10 cellular contexts compared by ENCODE assay signal in genomic region chr18:23529597-23529996, GRCh38. TPM values are rescaled to one million over a fixed set of nuclear protein-coding genes. Genes with fewer than 3 reads are reported as not detected.
DNase-seq lines count a peak whose midpoint lies in the region; ATAC-seq, FAIRE-seq and TF ChIP-seq lines count a peak whose summit lies in the region.
"Had no signal": no experiment of that assay in that cellular context is flagged by ENCODE, and none has a peak within 500 bp of the region (broad histone marks: within the 10 kb centered on the region; RNA-seq: fewer than 3 reads in every experiment).

No MANE protein-coding gene starts in this region.

- H3K79me1 ChIP-seq in neuronal stem cell (ENCODE audit: low read depth, low read length), result no peaks in the 10 kb centered on the region

- intact Hi-C loops in K562 (cut with micrococcal nuclease), result loop anchor here (1.0 to 2.0 kb wide), 2 partner anchors 12 to 57 kb away; partner anchors contain the start of gene NPC1
- intact Hi-C loops in cardiac septum (cut with DNase I), result no loop called here

- H3K4me2 ChIP-seq in K562 (ENCODE audit: insufficient read depth, low read length) (peak overlapping the region; percentile 43), neuronal stem cell (ENCODE audit: insufficient read depth, low read length, poor library complexity, severe bottlenecking) (no peak overlapping the region)

- no peak; the same call in 1 of the 2 replicates for TF ChIP-seq EP300 in K562 (IDR thresholded peaks at IDR 0.05; ENCODE audit: low read length)

- no peak overlapping the region for H3K4me3 Mint-ChIP-seq in IgD-negative memory B cell
- no peak overlapping the region for H3K4me3 Mint-ChIP-seq in nephron progenitor cell
- no peak overlapping the region for H3K4me3 Mint-ChIP-seq in T-helper 17 cell

- H3K4me3 ChIP-seq in K562, result no peak overlapping the region
- no peak overlapping the region for H3K4me3 ChIP-seq in neuronal stem cell (ENCODE audit: low read length in 2 of 2)
- H3K4me3 ChIP-seq: testis had no signal

- no peak overlapping the region for H3K23ac ChIP-seq in neuronal stem cell (ENCODE audit: low read depth, low read length, poor library complexity)

- H3K36me3 Mint-ChIP-seq in IgD-negative memory B cell (no peaks in the 10 kb centered on the region), nephron progenitor cell (ENCODE audit: low read depth) (peaks cover 76% of the 10 kb centered on the region), T-helper 17 cell (ENCODE audit: low read depth) (no peaks in the 10 kb centered on the region)

- ATAC-seq in K562 (peak; percentile 66), T-helper 17 cell (no peak)

- H3K4ac ChIP-seq in neuronal stem cell (ENCODE audit: low read length), result no peak overlapping the region

- H3K27me3 ChIP-seq in K562 (ENCODE audit: control insufficient read depth in 2 of 2, insufficient read depth in 2 of 2, low read length in 2 of 2) (no peaks in the 10 kb centered on the region), neuronal stem cell (ENCODE audit: control insufficient read depth in 3 of 3, insufficient read depth in 3 of 3, low read depth in 1 of 3, low read length in 3 of 3) (no peaks in the 10 kb centered on the region)
- H3K27me3 ChIP-seq: testis had no signal

- no peak overlapping the region for H4K8ac ChIP-seq in neuronal stem cell (ENCODE audit: low read depth, low read length)

- H3K9me3 Mint-ChIP-seq in IgD-negative memory B cell, result no peaks in the 10 kb centered on the region
- H3K9me3 Mint-ChIP-seq in nephron progenitor cell, result no peaks in the 10 kb centered on the region

- DNase-seq in Daoy (ENCODE audit: low read depth), result peak; percentile 52
- DNase-seq in K562 (ENCODE audit: extremely low read depth in 1 of 4, low spot score in 3 of 4), result peak; percentile 68 to 72 (median 72)
- no peak for DNase-seq in nephron progenitor cell
- DNase-seq in T-helper 17 cell, result no peak
- DNase-seq in neuronal stem cell (ENCODE audit: low spot score), result no peak
- no peak for DNase-seq in cardiac septum (ENCODE audit: low spot score)
- DNase-seq in UCSD-AML1 (lab: John Stamatoyannopoulos, UW; ENCODE audit: unreplicated experiment), result no peak
- DNase-seq: NCI-H526, testis had no signal

- TSS peak; percentile 9 for BruUV-seq in K562 (replicated peaks; lab: Mats Ljungman, UMichigan)

- H4K20me1 ChIP-seq in K562 (replicated peaks; ENCODE audit: control insufficient read depth, insufficient read depth, low read length), result peaks cover 7% of the 10 kb centered on the region

- H2BK5ac ChIP-seq in neuronal stem cell (ENCODE audit: low read length), result no peak overlapping the region

- in situ Hi-C loops in K562 (cut with MboI), result no loop called here

- H3K4me1 ChIP-seq in K562 (replicated peaks in 1 of 2; ENCODE audit: control insufficient read depth in 2 of 2, insufficient read depth in 2 of 2, low read length in 2 of 2) (peaks cover 14 to 28% of the 10 kb centered on the region in 2 experiments), neuronal stem cell (ENCODE audit: control insufficient read depth in 2 of 2, insufficient read depth in 1 of 2, low read depth in 1 of 2, low read length in 2 of 2) (peaks cover 0 to 7% of the 10 kb centered on the region in 2 donors)
- H3K4me1 ChIP-seq: testis had no signal

- H3K9me1 ChIP-seq in K562 (ENCODE audit: control insufficient read depth, insufficient read depth, low read length), result no peaks in the 10 kb centered on the region

- CTCF ChIA-PET in K562 (lab: Yijun Ruan, JAX; ENCODE audit: low intra/inter-chr PET ratio), result no interaction called here

- H2BK12ac ChIP-seq in neuronal stem cell (ENCODE audit: low read length), result no peak overlapping the region

- H3K79me2 ChIP-seq in K562 (ENCODE audit: control insufficient read depth, insufficient read depth, low read length), result peaks cover 8% of the 10 kb centered on the region; the same call in 2 of the 3 replicates

- no peak overlapping the region for H2BK15ac ChIP-seq in neuronal stem cell (ENCODE audit: low read length)

- H2AK5ac ChIP-seq in neuronal stem cell (ENCODE audit: low read depth, low read length), result no peak overlapping the region

- H3K18ac ChIP-seq in neuronal stem cell (ENCODE audit: low read length), result no peak overlapping the region

- H3K9me3 ChIP-seq in K562 (replicated peaks; ENCODE audit: control insufficient read depth, insufficient read depth, low read depth, low read length) (no peaks in the 10 kb centered on the region), T-helper 17 cell (ENCODE audit: control insufficient read depth, low read length, poor library complexity, severe bottlenecking) (no peaks in the 10 kb centered on the region), neuronal stem cell (replicated peaks in 1 of 2; ENCODE audit: control insufficient read depth in 2 of 2, insufficient read depth in 1 of 2, low read depth in 1 of 2, low read length in 2 of 2) (peaks cover 0 to 1% of the 10 kb centered on the region in 2 donors)
- H3K9me3 ChIP-seq: testis had no signal

- H3K4me1 Mint-ChIP-seq in IgD-negative memory B cell, result no peaks in the 10 kb centered on the region
- H3K4me1 Mint-ChIP-seq in nephron progenitor cell, result peaks cover 14% of the 10 kb centered on the region
- H3K4me1 Mint-ChIP-seq in T-helper 17 cell, result peaks cover 4% of the 10 kb centered on the region

- peak overlapping the region; percentile 95; the same call in 2 of the 3 replicates for H3K27ac ChIP-seq in K562 (ENCODE audit: extremely low read depth, low read depth, low read length)
- H3K27ac ChIP-seq in neuronal stem cell (replicated peaks; ENCODE audit: low read length), result no peak overlapping the region
- H3K27ac ChIP-seq: testis had no signal

- H3K27me3 Mint-ChIP-seq in IgD-negative memory B cell, result no peaks in the 10 kb centered on the region
- H3K27me3 Mint-ChIP-seq in nephron progenitor cell (ENCODE audit: low read depth, poor library complexity), result no peaks in the 10 kb centered on the region
- H3K27me3 Mint-ChIP-seq in T-helper 17 cell, result no peaks in the 10 kb centered on the region

- no peak overlapping the region for H2BK120ac ChIP-seq in neuronal stem cell (ENCODE audit: low read depth, low read length)

- peak overlapping the region in 2 of 3 donors; percentile 28 to 34 for H3K27ac Mint-ChIP-seq in IgD-negative memory B cell
- H3K27ac Mint-ChIP-seq in nephron progenitor cell, result peak overlapping the region; percentile 77
- no peak overlapping the region for H3K27ac Mint-ChIP-seq in T-helper 17 cell

- no peak overlapping the region for H3K14ac ChIP-seq in neuronal stem cell (ENCODE audit: low read length)

- TF ChIP-seq POLR2A in K562 (conservative IDR thresholded peaks at IDR 0.05), result no peak

- no peak for TF ChIP-seq CTCF in K562 (IDR thresholded peaks at IDR 0.05 in 2 of 3, conservative IDR thresholded peaks at IDR 0.05 in 1 of 3; ENCODE audit: insufficient read depth in 2 of 3, low read depth in 1 of 3, low read length in 3 of 3)
- no peak for TF ChIP-seq CTCF in nephron progenitor cell (IDR thresholded peaks at IDR 0.05)

- no peak overlapping the region for H4K91ac ChIP-seq in neuronal stem cell (ENCODE audit: low read depth, low read length, poor library complexity)

- TF ChIP-seq RAD21 in K562 (CRISPR knock-in tag; conservative IDR thresholded peaks at IDR 0.05 in 1 of 2, IDR thresholded peaks at IDR 0.05 in 1 of 2), result no peak

- 32% methylated on average over 4 of the region's 4 CpGs for WGBS in K562 (ENCODE audit: insufficient coverage, low coverage, missing lambda C conversion rate)
- WGBS in neuronal stem cell (ENCODE audit: extremely low coverage in 2 of 2, insufficient read length in 2 of 2, insufficient replicate concordance in 1 of 2), 2 donors, result no CpG with 5 or more reads among the region's 4 CpGs

- H3K36me3 ChIP-seq in K562 (ENCODE audit: control insufficient read depth, insufficient read depth, low read length), result peaks cover 88% of the 10 kb centered on the region
- peaks cover 46 to 95% of the 10 kb centered on the region in 2 donors for H3K36me3 ChIP-seq in neuronal stem cell (replicated peaks in 1 of 2; ENCODE audit: control insufficient read depth in 2 of 2, insufficient read depth in 2 of 2, low read length in 2 of 2)

- H3K9ac ChIP-seq in K562 (ENCODE audit: insufficient read depth in 1 of 2, low read depth in 2 of 2, low read length in 2 of 2), result no peak overlapping the region
- H3K9ac ChIP-seq in neuronal stem cell (ENCODE audit: low read depth, low read length, poor library complexity), result no peak overlapping the region

- POLR2A ChIA-PET in K562 (lab: Yijun Ruan, JAX), result interaction anchor here (0.7 to 1.0 kb wide), 2 partner anchors 18 to 85 kb away, joined by 3 read pairs; no protein-coding TSS in a partner anchor

- peak; percentile 84 for FAIRE-seq in K562 (lab: Jason Lieb, UNC)

- H2AFZ ChIP-seq in K562 (ENCODE audit: low read depth, low read length) (no peak overlapping the region), neuronal stem cell (ENCODE audit: low read length) (no peak overlapping the region)

RNA-seq across cellular contexts. Expression of gene RMC1, which starts 26.3 kb away (rescaled TPM):
- total RNA-seq in Daoy (2014; rRNA removed; shearing (Covaris generic)), result 32.7 and 44.1 TPM in 2 replicates
- polyA plus RNA-seq in IgD-negative memory B cell (73.0 TPM), K562 (2011; rRNA removed) (20.3 and 40.1 TPM in 2 replicates), K562 (2014; fragmentation: Illumina TruSeq; extraction: Trizol) (39.0 and 42.4 TPM in 2 replicates), K562 (2014; fragmentation: Nextera tagmentation; extraction: Ambion mirVana) (10 to 100 TPM in 1 of 2 experiments, 1 to 10 TPM in 1; 7.5 to 10.5 TPM), K562 (2014; rRNA removed) (31.9 and 32.0 TPM in 2 replicates)
- total RNA-seq in K562 (2011; cell fraction: chromatin; rRNA removed; ENCODE audit: low replicate concordance), result 65.5 and 73.0 TPM in 2 replicates
- total RNA-seq in K562 (2011; cell fraction: nucleolus; rRNA removed), result 31.1 and 40.4 TPM in 2 replicates
- total RNA-seq in K562 (2011; cell fraction: nucleoplasm; rRNA removed), result 34.7 and 39.7 TPM in 2 replicates
- total RNA-seq in K562 (2014; rRNA removed) (25.3 and 35.3 TPM in 2 replicates), K562 (2014; rRNA removed; fragmentation: Illumina TruSeq; extraction: Trizol) (38.6 and 41.6 TPM in 2 replicates), K562 (2015; rRNA removed; fragmentation: Illumina TruSeq; extraction: Trizol) (35.5 and 39.9 TPM in 2 replicates), K562 (2021) (37.1 and 42.1 TPM in 2 replicates), T-helper 17 cell (10 to 100 TPM; 64.0 to 72.2 TPM), cardiac septum (18.1 TPM)
- 23.3 and 34.9 TPM in 2 replicates for polyA plus RNA-seq in K562 (2011; cell fraction: cytosol; rRNA removed)
- 66.0 and 76.2 TPM in 2 replicates for polyA plus RNA-seq in K562 (2011; cell fraction: nucleus; rRNA removed)
- polyA plus RNA-seq in K562 (2012), result 32.4 and 38.8 TPM in 2 replicates
- polyA minus RNA-seq in K562 (2011; rRNA and poly(A)+ RNA removed), result 16.4 and 22.5 TPM in 2 replicates
- polyA minus RNA-seq in K562 (2011; cell fraction: cytosol; rRNA and poly(A)+ RNA removed), result 16.3 and 19.6 TPM in 2 replicates
- 17.0 and 21.2 TPM in 2 replicates for polyA minus RNA-seq in K562 (2011; cell fraction: nucleus; rRNA and poly(A)+ RNA removed)
- 22.7 TPM for polyA plus RNA-seq in neuronal stem cell (2013, experiment 1 of 2)
- polyA plus RNA-seq in neuronal stem cell (2013, experiment 2 of 2), result 20.9 TPM

RNA-seq across cellular contexts. Expression of gene NPC1, which starts 56.7 kb away (rescaled TPM):
- 9.6 and 15.1 TPM in 2 replicates for total RNA-seq in Daoy (2014; rRNA removed; shearing (Covaris generic))
- polyA plus RNA-seq in IgD-negative memory B cell, result 10.7 TPM
- 287 and 292 TPM in 2 replicates for total RNA-seq in K562 (2011; cell fraction: chromatin; rRNA removed; ENCODE audit: low replicate concordance)
- total RNA-seq in K562 (2011; cell fraction: nucleolus; rRNA removed), result 238 and 263 TPM in 2 replicates
- 259 and 261 TPM in 2 replicates for total RNA-seq in K562 (2011; cell fraction: nucleoplasm; rRNA removed)
- total RNA-seq in K562 (2014; rRNA removed), result 27.6 and 37.1 TPM in 2 replicates
- total RNA-seq in K562 (2014; rRNA removed; fragmentation: Illumina TruSeq; extraction: Trizol), result 29.3 and 29.5 TPM in 2 replicates
- total RNA-seq in K562 (2015; rRNA removed; fragmentation: Illumina TruSeq; extraction: Trizol), result 23.9 TPM in 2 replicates
- 42.5 and 45.9 TPM in 2 replicates for total RNA-seq in K562 (2021)
- polyA plus RNA-seq in K562 (2011; rRNA removed), result 41.1 and 46.5 TPM in 2 replicates
- 51.7 and 58.3 TPM in 2 replicates for polyA plus RNA-seq in K562 (2011; cell fraction: cytosol; rRNA removed)
- polyA plus RNA-seq in K562 (2011; cell fraction: nucleus; rRNA removed), result 128 and 144 TPM in 2 replicates
- polyA plus RNA-seq in K562 (2012), result 25.2 and 35.2 TPM in 2 replicates
- polyA plus RNA-seq in K562 (2014; fragmentation: Illumina TruSeq; extraction: Trizol), result 31.6 and 32.0 TPM in 2 replicates
- polyA plus RNA-seq in K562 (2014; fragmentation: Nextera tagmentation; extraction: Ambion mirVana), result 10 to 100 TPM; 17.1 to 19.1 TPM
- polyA plus RNA-seq in K562 (2014; rRNA removed), result 23.4 and 26.6 TPM in 2 replicates
- 90.7 and 106 TPM in 2 replicates for polyA minus RNA-seq in K562 (2011; rRNA and poly(A)+ RNA removed)
- polyA minus RNA-seq in K562 (2011; cell fraction: cytosol; rRNA and poly(A)+ RNA removed), result 49.1 and 49.2 TPM in 2 replicates
- polyA minus RNA-seq in K562 (2011; cell fraction: nucleus; rRNA and poly(A)+ RNA removed), result 67.6 and 93.7 TPM in 2 replicates
- total RNA-seq in T-helper 17 cell, result 10 to 100 TPM; 43.5 to 45.8 TPM
- 21.0 TPM for polyA plus RNA-seq in neuronal stem cell (2013, experiment 1 of 2)
- 21.8 TPM for polyA plus RNA-seq in neuronal stem cell (2013, experiment 2 of 2)
- 16.0 TPM for total RNA-seq in cardiac septum

Comparison
In these comparisons a context has a peak if more than half of its experiments do, and no peak if none do; other contexts are left out.
1. DNase-seq: peak in Daoy (single experiment) and K562 (4 of 4); none in nephron progenitor cell (single experiment), T-helper 17 cell (0 of 3), neuronal stem cell (single experiment), cardiac septum (single experiment) and UCSD-AML1 (single experiment).